8 cellular contexts compared by ENCODE assay signal in the genomic region with DNA sequence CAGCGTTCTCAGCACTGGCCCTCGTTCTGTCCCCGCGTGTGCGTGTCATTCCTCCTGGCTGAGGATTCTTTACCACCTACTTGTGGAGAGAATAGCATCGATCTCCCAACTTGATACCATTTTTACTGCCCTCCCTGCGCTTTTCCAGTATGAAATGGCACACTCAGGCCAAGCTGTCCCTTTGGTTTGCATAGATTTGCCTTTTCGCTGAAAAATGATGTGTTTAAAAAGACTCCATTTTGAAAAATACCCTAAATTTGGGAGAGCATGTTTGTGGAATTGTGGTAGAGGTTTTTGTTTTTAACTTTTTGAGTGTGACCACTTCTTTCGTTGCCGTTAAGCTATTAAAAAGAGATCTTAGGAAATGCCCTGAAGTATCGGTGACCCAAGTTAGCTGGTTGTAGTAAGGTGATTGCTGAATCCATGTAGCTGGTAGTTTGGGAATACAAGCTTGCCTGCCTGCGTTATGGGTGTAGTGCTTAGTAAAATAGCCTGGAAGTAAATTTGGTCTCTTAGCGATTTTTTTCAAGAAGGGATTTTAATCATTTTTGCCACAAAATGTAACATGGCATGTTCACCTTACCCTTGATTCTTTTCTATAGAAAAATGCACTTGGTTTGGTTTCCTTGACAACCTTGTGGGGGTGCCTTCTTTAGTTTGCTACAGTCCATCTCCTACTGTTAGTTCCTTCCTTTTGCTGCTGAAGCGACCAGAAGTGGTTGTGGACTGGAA.
DNase-seq lines count a peak whose midpoint lies in the region; ATAC-seq, FAIRE-seq and TF ChIP-seq lines count a peak whose summit lies in the region.

No MANE protein-coding gene starts in this region.

- H3K79me2 ChIP-seq in parathyroid adenoma: peaks cover 8% of the 10 kb centered on the region

- 0 out of 22 replicates have a peak, but pooled peaks cover 0 to 5% (median 0%) of the 10 kb centered on the region in 11 experiments for H3K9me3 ChIP-seq in BLaER1 treated with 17β-estradiol and CSF1 and Interleukin-3, amounts not matched to agents 10 nM and 100 nM (replicated peaks in 1 of 11)
- H3K9me3 ChIP-seq in RWPE2 (ENCODE audit: severe bottlenecking) (no peaks in the 10 kb centered on the region), parathyroid adenoma (ENCODE audit: control insufficient read depth, low read length) (no peaks in the 10 kb centered on the region)

- ATAC-seq in GM21786 (IDR thresholded peaks at IDR 0.05; ENCODE audit: unreplicated experiment) (peak; percentile 7), RWPE2 (ENCODE audit: low read depth) (no peak), GM19351 (IDR thresholded peaks at IDR 0.05; ENCODE audit: unreplicated experiment) (no peak)

- no peaks in the 10 kb centered on the region for H3K36me3 ChIP-seq in BLaER1 treated with 17β-estradiol and CSF1 and Interleukin-3, amounts not matched to agents 10 nM and 100 nM
- H3K36me3 ChIP-seq in RWPE2 (ENCODE audit: low read depth) (peaks cover 8% of the 10 kb centered on the region; the same call in 1 of the 2 replicates), parathyroid adenoma (ENCODE audit: control insufficient read depth, insufficient read depth, low read length) (no peaks in the 10 kb centered on the region)

- peak overlapping the region; percentile 81 to 95 (median 92); a peak in 21 of 22 replicates for H3K27ac ChIP-seq in BLaER1 treated with 17β-estradiol and CSF1 and Interleukin-3, amounts not matched to agents 10 nM and 100 nM
- peak overlapping the region; percentile 34 for H3K27ac ChIP-seq in RWPE2 (ENCODE audit: poor library complexity, severe bottlenecking)
- H3K27ac ChIP-seq in epithelial cell of prostate: peak overlapping the region; percentile 50
- peak overlapping the region; percentile 76 for H3K27ac ChIP-seq in parathyroid adenoma

- no peak for FAIRE-seq in HTR-8/SVneo (lab: Jason Lieb, UNC)

- H4K20me1 ChIP-seq in BLaER1 treated with 17β-estradiol and CSF1 and Interleukin-3, amounts not matched to agents 10 nM and 100 nM: no peaks in the 10 kb centered on the region

- H3K4me3 ChIP-seq in BLaER1 treated with 17β-estradiol and CSF1 and Interleukin-3, amounts not matched to agents 10 nM and 100 nM: peak overlapping the region; percentile 79 to 100 (median 94)
- H3K4me3 ChIP-seq in RWPE2 (ENCODE audit: severe bottlenecking): peak overlapping the region; percentile 98
- peak overlapping the region; percentile 56 for H3K4me3 ChIP-seq in parathyroid adenoma (ENCODE audit: low read depth, low read length)

- peak overlapping the region; percentile 99 for H2AFZ ChIP-seq in parathyroid adenoma

- H3K4me1 ChIP-seq in BLaER1 treated with 17β-estradiol and CSF1 and Interleukin-3, amounts not matched to agents 10 nM and 100 nM: peaks cover 14 to 20% (median 19%) of the 10 kb centered on the region in 10 experiments
- H3K4me1 ChIP-seq in RWPE2 (ENCODE audit: insufficient read depth, poor library complexity, severe bottlenecking): peaks cover 19% of the 10 kb centered on the region
- no peaks in the 10 kb centered on the region for H3K4me1 ChIP-seq in parathyroid adenoma

- H3K27me3 ChIP-seq in BLaER1 treated with 17β-estradiol and CSF1 and Interleukin-3, amounts not matched to agents 10 nM and 100 nM: no peaks in the 10 kb centered on the region
- H3K27me3 ChIP-seq in RWPE2 (ENCODE audit: insufficient read depth, poor library complexity, severe bottlenecking) (no peaks in the 10 kb centered on the region), parathyroid adenoma (ENCODE audit: control insufficient read depth, insufficient read depth, low read length) (no peaks in the 10 kb centered on the region)

- no peak for DNase-seq in RWPE2 (ENCODE audit: low spot score)
- no peak for DNase-seq in epithelial cell of prostate (ENCODE audit: low read depth, low spot score)
- no peak for DNase-seq in amniotic stem cell (lab: John Stamatoyannopoulos, UW)
- no peak for DNase-seq in HTR-8/SVneo (ENCODE audit: insufficient read length, low spot score)

- peak overlapping the region; percentile 79 to 98 (median 94) for H3K4me2 ChIP-seq in BLaER1 treated with 17β-estradiol and CSF1 and Interleukin-3, amounts not matched to agents 10 nM and 100 nM
- peak overlapping the region; percentile 59 for H3K4me2 ChIP-seq in parathyroid adenoma (ENCODE audit: low read length)

- peak overlapping the region; percentile 93 to 97 (median 96) for H3K9ac ChIP-seq in BLaER1 treated with 17β-estradiol and CSF1 and Interleukin-3, amounts not matched to agents 10 nM and 100 nM
- H3K9ac ChIP-seq in parathyroid adenoma: peak overlapping the region; percentile 84

- TF ChIP-seq CTCF in RWPE2 (IDR thresholded peaks at IDR 0.05; ENCODE audit: poor library complexity, severe bottlenecking) (no peak), parathyroid adenoma (IDR thresholded peaks at IDR 0.05) (no peak)

Comparison
In these comparisons a context has a peak if more than half of its experiments do, and no peak if none do; other contexts are left out.
1. H3K27ac ChIP-seq: peak in every context shown above with its lines; median percentile 92 in BLaER1 treated with 17β-estradiol and CSF1 and Interleukin-3, amounts not matched to agents 10 nM and 100 nM; 76 in parathyroid adenoma; 50 in epithelial cell of prostate; 34 in RWPE2.